In the genomic region with DNA sequence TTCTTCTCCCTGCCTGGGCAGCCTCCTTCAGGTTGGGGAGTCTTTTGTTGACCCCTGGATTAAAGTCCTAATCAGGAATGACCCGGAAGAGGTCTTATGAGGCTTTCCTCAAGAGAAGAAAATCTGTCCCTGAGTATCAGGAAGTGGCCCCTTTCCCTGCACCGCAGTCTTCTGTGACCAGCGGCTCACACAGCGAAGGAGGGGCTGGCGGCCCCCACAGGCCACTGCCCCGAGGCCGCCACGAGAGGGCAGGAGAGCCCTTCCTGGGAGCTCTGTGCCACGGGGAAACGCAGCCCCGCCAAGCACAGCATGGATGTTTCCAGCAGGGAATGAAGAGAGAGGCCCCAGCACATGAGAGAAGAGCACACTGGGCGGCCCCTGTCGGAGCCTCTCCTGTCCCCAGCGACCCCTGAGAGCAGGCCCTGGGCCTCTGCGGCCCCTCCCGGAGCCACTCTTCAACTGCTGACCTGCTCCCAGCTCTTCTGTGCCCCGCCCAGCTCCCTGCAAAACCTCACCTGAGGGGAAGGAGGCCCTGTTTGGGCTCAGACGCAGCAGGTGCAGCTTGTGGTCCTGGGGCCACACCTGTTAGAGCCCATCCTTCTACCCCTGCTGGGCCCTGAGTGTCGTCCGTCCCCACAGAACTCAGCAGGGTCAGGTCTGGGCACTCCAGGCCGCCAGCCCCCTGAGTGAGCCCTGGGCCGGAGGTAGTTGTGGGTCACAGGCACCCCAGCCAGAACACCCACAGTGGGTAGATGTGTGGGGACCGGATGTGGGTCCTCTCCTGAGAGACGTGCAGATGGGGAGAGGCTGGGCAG, we compare ENCODE assay signal across 1 cellular context.
A peak's percentile ranks its signal among the peaks of the same experiment; 100 is the strongest.
TF ChIP-seq lines count a peak whose summit lies in the region.

No MANE protein-coding gene starts in this region.

TF ChIP-seq in GM12878, 131 proteins besides CTCF, POLR2A, EP300 and RAD21 (continued from another document and continues in another):
- TF ChIP-seq ZNF592 (IDR thresholded peaks at IDR 0.05) (no peak), CUX1 (IDR thresholded peaks at IDR 0.05; ENCODE audit: insufficient replicate concordance, low read depth, low read length) (no peak), SMC3 (IDR thresholded peaks at IDR 0.05; ENCODE audit: borderline replicate concordance, low read length) (peak; percentile 91), YBX1 (IDR thresholded peaks at IDR 0.05) (no peak), CHD2 (IDR thresholded peaks at IDR 0.05; ENCODE audit: borderline replicate concordance, low read depth, low read length) (no peak), RUNX3 (IDR thresholded peaks at IDR 0.05; ENCODE audit: low read length) (peak; percentile 46; the same call in 1 of the 2 replicates), GATAD2B (conservative IDR thresholded peaks at IDR 0.05; ENCODE audit: low read depth) (no peak), CBX3 (IDR thresholded peaks at IDR 0.05; ENCODE audit: borderline replicate concordance, low read depth) (no peak), RB1 (IDR thresholded peaks at IDR 0.05; ENCODE audit: borderline replicate concordance) (peak; percentile 44; the same call in 1 of the 2 replicates), CEBPB (IDR thresholded peaks at IDR 0.05; ENCODE audit: borderline replicate concordance in 1 of 2, low read depth in 2 of 2, low read length in 2 of 2) (no peak), RBBP5 (conservative IDR thresholded peaks at IDR 0.05) (no peak), ATF2 (IDR thresholded peaks at IDR 0.05; ENCODE audit: low read length) (no peak), NBN (IDR thresholded peaks at IDR 0.05) (0 out of 2 replicates have a peak, but pooled peaks have one; percentile 27), SPI1 (IDR thresholded peaks at IDR 0.05; ENCODE audit: borderline replicate concordance, insufficient read depth, low read depth, low read length) (peak; percentile 72; the same call in 1 of the 2 replicates), KLF5 (IDR thresholded peaks at IDR 0.05; ENCODE audit: partially characterized antibody) (no peak), BCLAF1 (IDR thresholded peaks at IDR 0.05) (no peak), IKZF2 (IDR thresholded peaks at IDR 0.05) (no peak), RAD51 (IDR thresholded peaks at IDR 0.05) (no peak), GABPA (IDR thresholded peaks at IDR 0.05; ENCODE audit: low read depth) (no peak), ZNF687 (IDR thresholded peaks at IDR 0.05) (no peak), MYB (IDR thresholded peaks at IDR 0.05; ENCODE audit: borderline replicate concordance, low read depth, low read length) (no peak), SRF (IDR thresholded peaks at IDR 0.05; ENCODE audit: low read depth in 2 of 2, low read length in 2 of 2) (no peak), KDM1A (IDR thresholded peaks at IDR 0.05; ENCODE audit: borderline replicate concordance) (no peak), POU2F2 (IDR thresholded peaks at IDR 0.05; ENCODE audit: borderline replicate concordance, low read depth, low read length) (peak; percentile 25; the same call in 1 of the 3 replicates), JUNB (IDR thresholded peaks at IDR 0.05) (no peak), SREBF1 (IDR thresholded peaks at IDR 0.05; ENCODE audit: low read length) (no peak), CHD1 (IDR thresholded peaks at IDR 0.05; ENCODE audit: low read depth, low read length) (no peak), IKZF1 (conservative IDR thresholded peaks at IDR 0.05) (peak; percentile 54), ESRRA (IDR thresholded peaks at IDR 0.05; ENCODE audit: low read length) (no peak), NR2C1 (IDR thresholded peaks at IDR 0.05) (peak; percentile 68), EED (IDR thresholded peaks at IDR 0.05; ENCODE audit: low read depth) (0 out of 2 replicates have a peak, but pooled peaks have one; percentile 37), TARDBP (IDR thresholded peaks at IDR 0.05; ENCODE audit: borderline replicate concordance) (0 out of 2 replicates have a peak, but pooled peaks have one; percentile 53)
- TF ChIP-seq, protein P1, sequence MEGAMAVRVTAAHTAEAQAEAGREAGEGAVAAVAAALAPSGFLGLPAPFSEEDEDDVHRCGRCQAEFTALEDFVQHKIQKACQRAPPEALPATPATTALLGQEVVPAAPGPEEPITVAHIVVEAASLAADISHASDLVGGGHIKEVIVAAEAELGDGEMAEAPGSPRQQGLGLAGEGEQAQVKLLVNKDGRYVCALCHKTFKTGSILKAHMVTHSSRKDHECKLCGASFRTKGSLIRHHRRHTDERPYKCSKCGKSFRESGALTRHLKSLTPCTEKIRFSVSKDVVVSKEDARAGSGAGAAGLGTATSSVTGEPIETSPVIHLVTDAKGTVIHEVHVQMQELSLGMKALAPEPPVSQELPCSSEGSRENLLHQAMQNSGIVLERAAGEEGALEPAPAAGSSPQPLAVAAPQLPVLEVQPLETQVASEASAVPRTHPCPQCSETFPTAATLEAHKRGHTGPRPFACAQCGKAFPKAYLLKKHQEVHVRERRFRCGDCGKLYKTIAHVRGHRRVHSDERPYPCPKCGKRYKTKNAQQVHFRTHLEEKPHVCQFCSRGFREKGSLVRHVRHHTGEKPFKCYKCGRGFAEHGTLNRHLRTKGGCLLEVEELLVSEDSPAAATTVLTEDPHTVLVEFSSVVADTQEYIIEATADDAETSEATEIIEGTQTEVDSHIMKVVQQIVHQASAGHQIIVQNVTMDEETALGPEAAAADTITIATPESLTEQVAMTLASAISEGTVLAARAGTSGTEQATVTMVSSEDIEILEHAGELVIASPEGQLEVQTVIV (IDR thresholded peaks at IDR 0.05; ENCODE audit: borderline replicate concordance, partially characterized antibody): no peak
